32 cellular contexts compared by ENCODE assay signal in genomic region chr4:78742300-78742699, GRCh38. TPM values are rescaled to one million over a fixed set of nuclear protein-coding genes. Genes with fewer than 3 reads are reported as not detected.
DNase-seq lines count a peak whose midpoint lies in the region; ATAC-seq, FAIRE-seq and TF ChIP-seq lines count a peak whose summit lies in the region.
"Had no signal": no experiment of that assay in that cellular context is flagged by ENCODE, and none has a peak within 500 bp of the region (broad histone marks: within the 10 kb centered on the region; RNA-seq: fewer than 3 reads in every experiment).

No MANE protein-coding gene starts in this region.

- FAIRE-seq in K562 (lab: Jason Lieb, UNC) = no peak
- FAIRE-seq: GM18507, HTR-8/SVneo, urothelium cell line had no signal

- H3K9me2 ChIP-seq in GM23338 (ENCODE audit: insufficient read depth) = no peaks in the 10 kb centered on the region

- 63% methylated on average over 2 of the region's 2 CpGs for WGBS in K562 (ENCODE audit: insufficient coverage, low coverage, missing lambda C conversion rate)

- no peak overlapping the region for H3K9ac ChIP-seq in K562 (ENCODE audit: insufficient read depth in 1 of 2, low read depth in 2 of 2, low read length in 2 of 2)
- H3K9ac ChIP-seq: BLaER1 treated with 17β-estradiol and CSF1 and Interleukin-3, amounts not matched to agents 10 nM and 100 nM; KMS-11 had no signal

- DNase-seq in GM23338 (ENCODE audit: low spot score) = no peak
- DNase-seq in K562 (ENCODE audit: extremely low read depth in 1 of 4, low spot score in 3 of 4) = no peak
- DNase-seq in NCI-H2107 treated with DMSO at 0.1 percent for 48 hours (lab: John Stamatoyannopoulos, UW; ENCODE audit: unreplicated experiment) = no peak
- DNase-seq in activated CD8-positive, alpha-beta memory T cell treated with anti-CD3 and anti-CD28 coated beads, Interleukin-2, amount 50 U/mL, for 4 hours = no peak
- DNase-seq in mucosa of descending colon = no peak
- DNase-seq: ACHN; activated CD4-positive, CD25-positive, alpha-beta regulatory T cell treated with anti-CD3 and anti-CD28 coated beads, Interleukin-2, amount 50 U/mL, for 72 hours; activated CD8-positive, alpha-beta T cell treated with anti-CD3 and anti-CD28 coated beads, Interleukin-2, amount 10 ng/mL, durations not matched to agents 7 days and 5 days; activated T-cell treated with anti-CD3 and anti-CD28 coated beads, Interleukin-2, amount 50 U/mL, for 24 hours; effector CD8-positive, alpha-beta T cell; EL; foreskin melanocyte; H7; hippocampal formation; left ventricle myocardium inferior; NCI-H1694; NCI-H748 treated with DMSO at 0.1 percent for 48 hours; nephron progenitor cell; OCI-M1; substantia nigra; T1000 had no signal

- H3K4me2 ChIP-seq in GM23338 (no peak overlapping the region), K562 (ENCODE audit: insufficient read depth, low read length) (no peak overlapping the region)
- H3K4me2 ChIP-seq: BLaER1 treated with 17β-estradiol and CSF1 and Interleukin-3, amounts not matched to agents 10 nM and 100 nM; KMS-11 had no signal

- no peaks in the 10 kb centered on the region for H3K79me2 ChIP-seq in GM23338 (replicated peaks; ENCODE audit: insufficient read depth)
- no peaks in the 10 kb centered on the region for H3K79me2 ChIP-seq in K562 (ENCODE audit: control insufficient read depth, insufficient read depth, low read length)

- no peaks in the 10 kb centered on the region for H3F3A ChIP-seq in GM23338 (replicated peaks; ENCODE audit: low read depth)

- no peak overlapping the region for H3K27ac ChIP-seq in GM23338 (ENCODE audit: low read depth)
- H3K27ac ChIP-seq in K562 (ENCODE audit: extremely low read depth, low read depth, low read length) = 0 out of 3 replicates have a peak overlapping the region, but pooled peaks have one; percentile 10
- H3K27ac ChIP-seq: BLaER1 treated with 17β-estradiol and CSF1 and Interleukin-3, amounts not matched to agents 10 nM and 100 nM; KMS-11; left ventricle myocardium inferior; prostate gland had no signal

- no peak for TF ChIP-seq CTCF in GM23338 (conservative IDR thresholded peaks at IDR 0.05; ENCODE audit: low read depth in 2 of 2)
- no peak for TF ChIP-seq CTCF in K562 (IDR thresholded peaks at IDR 0.05 in 2 of 3, conservative IDR thresholded peaks at IDR 0.05 in 1 of 3; ENCODE audit: insufficient read depth in 2 of 3, low read depth in 1 of 3, low read length in 3 of 3)
- no peak for TF ChIP-seq CTCF in mucosa of descending colon (IDR thresholded peaks at IDR 0.05)

- TF ChIP-seq POLR2A in GM18505 (IDR thresholded peaks at IDR 0.05; ENCODE audit: borderline replicate concordance, extremely low read depth, insufficient read depth, insufficient read length) = no peak
- no peak for TF ChIP-seq POLR2A in K562 (conservative IDR thresholded peaks at IDR 0.05)

- H3K4me3 ChIP-seq in GM23338 = no peak overlapping the region
- H3K4me3 ChIP-seq in K562 = no peak overlapping the region
- H3K4me3 ChIP-seq in mucosa of descending colon = no peak overlapping the region
- H3K4me3 ChIP-seq: BLaER1 treated with 17β-estradiol and CSF1 and Interleukin-3, amounts not matched to agents 10 nM and 100 nM; left ventricle myocardium inferior; prostate gland had no signal

- no peaks in the 10 kb centered on the region for H3K36me3 ChIP-seq in GM23338 (ENCODE audit: insufficient read depth)
- H3K36me3 ChIP-seq in K562 (ENCODE audit: control insufficient read depth, insufficient read depth, low read length) = no peaks in the 10 kb centered on the region
- no peaks in the 10 kb centered on the region for H3K36me3 ChIP-seq in mucosa of descending colon (ENCODE audit: low read depth)
- H3K36me3 ChIP-seq: BLaER1 treated with 17β-estradiol and CSF1 and Interleukin-3, amounts not matched to agents 10 nM and 100 nM; left ventricle myocardium inferior; prostate gland had no signal

- no TSS peak for BruUV-seq in K562 (replicated peaks; lab: Mats Ljungman, UMichigan)

- H3K9me3 Mint-ChIP-seq in GM23338 = no peaks in the 10 kb centered on the region
- H3K9me3 Mint-ChIP-seq: activated T-cell treated with anti-CD3 and anti-CD28 coated beads, Interleukin-2, amount 50 U/mL, for 24 hours; brain; nephron progenitor cell had no signal

- ATAC-seq in GM18505 (IDR thresholded peaks at IDR 0.05; ENCODE audit: unreplicated experiment) (peak; percentile 76), GM23338 (no peak), HG03354 (IDR thresholded peaks at IDR 0.05; ENCODE audit: poor library complexity, severe bottlenecking, unreplicated experiment) (peak; percentile 48), K562 (0 out of 3 replicates have a peak, but pooled peaks have one; percentile 21), GM19035 (IDR thresholded peaks at IDR 0.05; ENCODE audit: unreplicated experiment) (no peak), mucosa of descending colon (no peak)
- ATAC-seq: activated CD8-positive, alpha-beta T cell treated with anti-CD3 and anti-CD28 coated beads, Interleukin-2, amount 10 ng/mL, durations not matched to agents 7 days and 5 days; Right ventricle myocardium inferior had no signal

- peaks cover 2% of the 10 kb centered on the region for H3K27me3 Mint-ChIP-seq in GM23338 (ENCODE audit: insufficient read depth, low read depth, poor library complexity)
- H3K27me3 Mint-ChIP-seq: brain had no signal

- peak overlapping the region; percentile 9; the same call in 1 of the 2 replicates for H2AFZ ChIP-seq in GM23338
- H2AFZ ChIP-seq in K562 (ENCODE audit: low read depth, low read length) = peak overlapping the region; percentile 54

- no peaks in the 10 kb centered on the region for H3K9me3 ChIP-seq in K562 (replicated peaks; ENCODE audit: control insufficient read depth, insufficient read depth, low read depth, low read length)
- H3K9me3 ChIP-seq in mucosa of descending colon = no peaks in the 10 kb centered on the region
- H3K9me3 ChIP-seq: BLaER1 treated with 17β-estradiol and CSF1 and Interleukin-3, amounts not matched to agents 10 nM and 100 nM; left ventricle myocardium inferior; prostate gland had no signal

- H3K4me1 ChIP-seq in GM23338 (ENCODE audit: insufficient read depth) (no peaks in the 10 kb centered on the region), K562 (replicated peaks in 1 of 2; ENCODE audit: control insufficient read depth in 2 of 2, insufficient read depth in 2 of 2, low read length in 2 of 2) (peaks cover 0 to 18% of the 10 kb centered on the region in 2 experiments; a peak in 2 of 5 replicates), mucosa of descending colon (ENCODE audit: low read depth) (no peaks in the 10 kb centered on the region)
- H3K4me1 ChIP-seq: left ventricle myocardium inferior, prostate gland had no signal

- POLR2A ChIA-PET in K562 (lab: Yijun Ruan, JAX) = interaction anchor here (0.9 to 1.0 kb wide), 2 partner anchors 10 to 20 kb away, joined by 3 to 5 read pairs; no protein-coding TSS in a partner anchor

- intact Hi-C loops in K562 (cut with micrococcal nuclease) = no loop called here
- intact Hi-C loops in mucosa of descending colon (cut with DNase I, micrococcal nuclease) = no loop called here

- no peak overlapping the region for H3K4me3 Mint-ChIP-seq in GM23338
- H3K4me3 Mint-ChIP-seq: activated CD8-positive, alpha-beta T cell treated with anti-CD3 and anti-CD28 coated beads, Interleukin-2, amount 10 ng/mL, durations not matched to agents 7 days and 5 days; activated T-cell treated with anti-CD3 and anti-CD28 coated beads, Interleukin-2, amount 50 U/mL, for 24 hours; brain; nephron progenitor cell had no signal

- no peak for TF ChIP-seq RAD21 in K562 (CRISPR knock-in tag; conservative IDR thresholded peaks at IDR 0.05 in 1 of 2, IDR thresholded peaks at IDR 0.05 in 1 of 2)

- H3K9me1 ChIP-seq in K562 (ENCODE audit: control insufficient read depth, insufficient read depth, low read length) = no peaks in the 10 kb centered on the region

- no peaks in the 10 kb centered on the region for H3K4me1 Mint-ChIP-seq in GM23338
- H3K4me1 Mint-ChIP-seq: brain, nephron progenitor cell had no signal

- in situ Hi-C loops in K562 (cut with MboI) = no loop called here

- no peaks in the 10 kb centered on the region for H3K36me3 Mint-ChIP-seq in GM23338 (ENCODE audit: low read depth)
- H3K36me3 Mint-ChIP-seq: brain had no signal

- H3K27me3 ChIP-seq in GM23338 (ENCODE audit: insufficient read depth) = no peaks in the 10 kb centered on the region
- no peaks in the 10 kb centered on the region for H3K27me3 ChIP-seq in K562 (ENCODE audit: control insufficient read depth in 2 of 2, insufficient read depth in 2 of 2, low read length in 2 of 2)
- H3K27me3 ChIP-seq: BLaER1 treated with 17β-estradiol and CSF1 and Interleukin-3, amounts not matched to agents 10 nM and 100 nM had no signal

- no peaks in the 10 kb centered on the region for H4K20me1 ChIP-seq in GM23338 (replicated peaks; ENCODE audit: insufficient read depth)
- H4K20me1 ChIP-seq in K562 (replicated peaks; ENCODE audit: control insufficient read depth, insufficient read depth, low read length) = no peaks in the 10 kb centered on the region
- H4K20me1 ChIP-seq: BLaER1 treated with 17β-estradiol and CSF1 and Interleukin-3, amounts not matched to agents 10 nM and 100 nM had no signal

- CTCF ChIA-PET in K562 (lab: Yijun Ruan, JAX; ENCODE audit: low intra/inter-chr PET ratio) = no interaction called here

- no peak overlapping the region for H3K27ac Mint-ChIP-seq in GM23338
- H3K27ac Mint-ChIP-seq: activated CD8-positive, alpha-beta T cell treated with anti-CD3 and anti-CD28 coated beads, Interleukin-2, amount 10 ng/mL, durations not matched to agents 7 days and 5 days; activated T-cell treated with anti-CD3 and anti-CD28 coated beads, Interleukin-2, amount 50 U/mL, for 24 hours; brain; nephron progenitor cell had no signal

- no peak for TF ChIP-seq EP300 in K562 (IDR thresholded peaks at IDR 0.05; ENCODE audit: low read length)

RNA-seq across cellular contexts. Expression of gene BMP2K, which starts 33.9 kb away (rescaled TPM):
- 32.5 and 36.9 TPM in 2 replicates for total RNA-seq in GM23338 (2014; rRNA removed; shearing (Covaris generic))
- 7.1 and 8.2 TPM in 2 replicates for polyA plus RNA-seq in GM23338 (2016; fragmentation: Nextera tagmentation; extraction: Ambion mirVana)
- 277 and 609 TPM in 2 replicates for total RNA-seq in K562 (2011; cell fraction: chromatin; rRNA removed; ENCODE audit: low replicate concordance)
- 85.4 and 124 TPM in 2 replicates for total RNA-seq in K562 (2011; cell fraction: nucleolus; rRNA removed)
- total RNA-seq in K562 (2011; cell fraction: nucleoplasm; rRNA removed) = 181 and 239 TPM in 2 replicates
- 87.6 and 88.6 TPM in 2 replicates for total RNA-seq in K562 (2014; rRNA removed)
- 141 and 176 TPM in 2 replicates for total RNA-seq in K562 (2014; rRNA removed; fragmentation: Illumina TruSeq; extraction: Trizol)
- total RNA-seq in K562 (2015; rRNA removed; fragmentation: Illumina TruSeq; extraction: Trizol) = 202 and 217 TPM in 2 replicates
- 104 and 120 TPM in 2 replicates for total RNA-seq in K562 (2021)
- 125 and 150 TPM in 2 replicates for polyA plus RNA-seq in K562 (2011; rRNA removed)
- 51.4 and 56.4 TPM in 2 replicates for polyA plus RNA-seq in K562 (2011; cell fraction: cytosol; rRNA removed)
- 185 and 191 TPM in 2 replicates for polyA plus RNA-seq in K562 (2011; cell fraction: nucleus; rRNA removed)
- polyA plus RNA-seq in K562 (2012) = 52.6 and 57.6 TPM in 2 replicates
- polyA plus RNA-seq in K562 (2014; fragmentation: Illumina TruSeq; extraction: Trizol) = 96.8 and 104 TPM in 2 replicates
- polyA plus RNA-seq in K562 (2014; fragmentation: Nextera tagmentation; extraction: Ambion mirVana) = 10 to 100 TPM; 17.0 to 24.0 TPM
- 76.3 and 85.8 TPM in 2 replicates for polyA plus RNA-seq in K562 (2014; rRNA removed)
- polyA minus RNA-seq in K562 (2011; rRNA and poly(A)+ RNA removed) = 321 and 336 TPM in 2 replicates
- polyA minus RNA-seq in K562 (2011; cell fraction: cytosol; rRNA and poly(A)+ RNA removed) = 69.5 and 101 TPM in 2 replicates
- polyA minus RNA-seq in K562 (2011; cell fraction: nucleus; rRNA and poly(A)+ RNA removed) = 312 and 418 TPM in 2 replicates
- 10 to 100 TPM; 42.5 to 77.1 (median 67.5) TPM for total RNA-seq in mucosa of descending colon

Comparison
In these comparisons a context has a peak if more than half of its experiments do, and no peak if none do; other contexts are left out.
1. ATAC-seq: peak in GM18505 (single experiment), HG03354 (single experiment) and K562 (single experiment); none in GM23338 (single experiment), GM19035 (single experiment) and mucosa of descending colon (single experiment).